ENCODE assay signal across 14 cellular contexts in genomic region chr4:53514509-53514908, GRCh38.
"Had no signal": no experiment of that assay in that cellular context is flagged by ENCODE, and none has a peak within 500 bp of the region (broad histone marks: within the 10 kb centered on the region; RNA-seq: fewer than 3 reads in every experiment).

No MANE protein-coding gene starts in this region.

- H3K27ac Mint-ChIP-seq: progenitor cell of endocrine pancreas had no signal

- H3K4me3 Mint-ChIP-seq: naive B cell, nephron had no signal

- H3K27me3 Mint-ChIP-seq: progenitor cell of endocrine pancreas had no signal

- H3K9me3 ChIP-seq: esophagus squamous epithelium, heart left ventricle, pancreas had no signal

- H3K27me3 ChIP-seq: esophagus squamous epithelium, heart left ventricle, pancreas had no signal

- H3K4me1 ChIP-seq: pancreas had no signal

- ATAC-seq: heart left ventricle, pancreas, right cardiac atrium had no signal

- H3K9me3 Mint-ChIP-seq: naive B cell had no signal

- H3K27ac ChIP-seq: esophagus squamous epithelium, heart left ventricle, pancreas had no signal

- H3K4me1 Mint-ChIP-seq: naive B cell had no signal

- H3K4me3 ChIP-seq: esophagus squamous epithelium, heart left ventricle, pancreas had no signal

- DNase-seq: esophagus squamous epithelium; heart left ventricle; hippocampal formation; kidney glomerular epithelial cell; mesendoderm; naive B cell; occipital lobe; pancreas; right cardiac atrium; small intestine; stimulated activated CD4-positive, alpha-beta T cell treated with anti-CD3 and anti-CD28 coated beads, Interleukin-12 subunit alpha, Interleukin-12 subunit beta, amount 100 ng/mL, for 4 hours; stimulated activated naive CD4-positive, alpha-beta T cell treated with Interleukin-2 at 50 U/mL for 16 hours had no signal

- H3K36me3 Mint-ChIP-seq: naive B cell had no signal

- H3K36me3 ChIP-seq: esophagus squamous epithelium, heart left ventricle, pancreas had no signal
